8 cellular contexts compared by ENCODE assay signal in genomic region chr5:67268233-67269011, GRCh38.
DNase-seq lines count a peak whose midpoint lies in the region; ATAC-seq, FAIRE-seq and TF ChIP-seq lines count a peak whose summit lies in the region.

No MANE protein-coding gene starts in this region.

- no peak for TF ChIP-seq CTCF in VCaP (conservative IDR thresholded peaks at IDR 0.05)
- TF ChIP-seq CTCF in heart right ventricle (IDR thresholded peaks at IDR 0.05): no peak

- DNase-seq in H54 (ENCODE audit: insufficient read length, low spot score) (peak; percentile 7), heart right ventricle (peak; percentile 61 to 83), renal cortical epithelial cell (ENCODE audit: low read depth) (peak; percentile 96), COLO829 (ENCODE audit: low spot score) (no peak), GM19239 (ENCODE audit: insufficient read length, low spot score) (no peak)

- 8 to 12% methylated on average over 10 of the region's 10 CpGs for WGBS in heart right ventricle, 2 donors

- H3K27ac ChIP-seq in VCaP: peak overlapping the region; percentile 87
- peak overlapping the region; percentile 65 to 88 (median 77) for H3K27ac ChIP-seq in heart right ventricle

- H3K4me1 ChIP-seq in heart right ventricle: peaks cover 11 to 39% (median 29%) of the 10 kb centered on the region in 9 donors

- peaks cover 0 to 5% (median 0%) of the 10 kb centered on the region in 11 donors for H3K9me3 ChIP-seq in heart right ventricle

- FAIRE-seq in H54 (lab: Jason Lieb, UNC): no peak
- no peak for FAIRE-seq in GM19239 (lab: Jason Lieb, UNC)

- no peaks in the 10 kb centered on the region for H3K36me3 ChIP-seq in heart right ventricle

- H3K27me3 ChIP-seq in heart right ventricle: no peaks in the 10 kb centered on the region

- peak; percentile 79 to 90 (median 86) for ATAC-seq in heart right ventricle
- ATAC-seq in GM18511 (IDR thresholded peaks at IDR 0.05; ENCODE audit: unreplicated experiment): no peak
- no peak for ATAC-seq in HG03025 (IDR thresholded peaks at IDR 0.05; ENCODE audit: low FRiP score, unreplicated experiment)

- peak overlapping the region in 5 of 10 donors; percentile 6 to 27 (median 18) for H3K4me3 ChIP-seq in heart right ventricle

- TF ChIP-seq POLR2A in H54 (IDR thresholded peaks at IDR 0.05; ENCODE audit: low read depth, low read length): no peak

- intact Hi-C loops in heart right ventricle (cut with DNase I): loop anchor here in 1 of 10 donors (5.0 kb wide), 1 partner anchor 369 kb away; no protein-coding TSS in a partner anchor

Comparison
In these comparisons a context has a peak if more than half of its experiments do, and no peak if none do; other contexts are left out.
1. DNase-seq: peak in H54 (single experiment), heart right ventricle (2 of 2) and renal cortical epithelial cell (single experiment); none in COLO829 (single experiment) and GM19239 (single experiment).
2. ATAC-seq: peak in heart right ventricle (8 of 8); none in GM18511 (single experiment) and HG03025 (single experiment).